Comparison of ENCODE assay signal across 12 cellular contexts in genomic region chr6:96610019-96610418, GRCh38. TPM values are rescaled to one million over a fixed set of nuclear protein-coding genes. Genes with fewer than 3 reads are reported as not detected.
DNase-seq lines count a peak whose midpoint lies in the region; ATAC-seq lines count a peak whose summit lies in the region.
"Had no signal": no experiment of that assay in that cellular context is flagged by ENCODE, and none has a peak within 500 bp of the region (broad histone marks: within the 10 kb centered on the region; RNA-seq: fewer than 3 reads in every experiment).

No MANE protein-coding gene starts in this region.

- H3K4me3 Mint-ChIP-seq in stimulated activated effector memory CD8-positive, alpha-beta T cell treated with anti-CD3 and anti-CD28 coated beads, Interleukin-12 subunit alpha, Interleukin-12 subunit beta, amount 100 ng/mL, for 72 hours: no peak overlapping the region

- H3K36me3 Mint-ChIP-seq in stimulated activated effector memory CD8-positive, alpha-beta T cell treated with anti-CD3 and anti-CD28 coated beads, Interleukin-12 subunit alpha, Interleukin-12 subunit beta, amount 100 ng/mL, for 72 hours: no peaks in the 10 kb centered on the region

- peak; percentile 51 for ATAC-seq in GM18502 (IDR thresholded peaks at IDR 0.05; ENCODE audit: poor library complexity, unreplicated experiment)
- ATAC-seq in GM21367 (IDR thresholded peaks at IDR 0.05; ENCODE audit: unreplicated experiment): peak; percentile 36
- peak; percentile 53 for ATAC-seq in HG02943 (IDR thresholded peaks at IDR 0.05; ENCODE audit: low read depth, unreplicated experiment)
- peak; percentile 34 for ATAC-seq in HG03558 (IDR thresholded peaks at IDR 0.05; ENCODE audit: extremely low read depth, unreplicated experiment)
- ATAC-seq in stimulated activated effector memory CD8-positive, alpha-beta T cell treated with anti-CD3 and anti-CD28 coated beads, Interleukin-12 subunit alpha, Interleukin-12 subunit beta, amount 100 ng/mL, for 72 hours: no peak
- ATAC-seq in left lobe of liver: no peak
- ATAC-seq: Right ventricle myocardium inferior had no signal

- no peaks in the 10 kb centered on the region for H3K4me1 Mint-ChIP-seq in stimulated activated effector memory CD8-positive, alpha-beta T cell treated with anti-CD3 and anti-CD28 coated beads, Interleukin-12 subunit alpha, Interleukin-12 subunit beta, amount 100 ng/mL, for 72 hours

- H3K9me3 Mint-ChIP-seq in stimulated activated effector memory CD8-positive, alpha-beta T cell treated with anti-CD3 and anti-CD28 coated beads, Interleukin-12 subunit alpha, Interleukin-12 subunit beta, amount 100 ng/mL, for 72 hours: no peaks in the 10 kb centered on the region

- no peak for DNase-seq in stimulated activated effector memory CD8-positive, alpha-beta T cell treated with anti-CD3 and anti-CD28 coated beads, Interleukin-12 subunit alpha, Interleukin-12 subunit beta, amount 100 ng/mL, for 72 hours (ENCODE audit: low spot score in 2 of 2)
- DNase-seq in NCI-H526 treated with DMSO at 0.1 percent for 48 hours (lab: John Stamatoyannopoulos, UW) (no peak), SIG-M5 treated with dmso at 0.1 percent for 504 hours (lab: John Stamatoyannopoulos, UW; ENCODE audit: unreplicated experiment) (no peak), left lobe of liver (ENCODE audit: low spot score) (no peak)
- DNase-seq: hypothalamus, MV-4-11 had no signal

- H3K27ac Mint-ChIP-seq in stimulated activated effector memory CD8-positive, alpha-beta T cell treated with anti-CD3 and anti-CD28 coated beads, Interleukin-12 subunit alpha, Interleukin-12 subunit beta, amount 100 ng/mL, for 72 hours: no peak overlapping the region

RNA-seq across cellular contexts. Expression of gene FHL5, which starts 47.1 kb away (rescaled TPM):
- total RNA-seq in left lobe of liver: 0.23 TPM
- total RNA-seq: NCI-H460 had no signal

Comparison
In these comparisons a context has a peak if more than half of its experiments do, and no peak if none do; other contexts are left out.
1. ATAC-seq: peak in GM18502 (single experiment), GM21367 (single experiment), HG02943 (single experiment) and HG03558 (single experiment); none in stimulated activated effector memory CD8-positive, alpha-beta T cell treated with anti-CD3 and anti-CD28 coated beads, Interleukin-12 subunit alpha, Interleukin-12 subunit beta, amount 100 ng/mL, for 72 hours (single experiment) and left lobe of liver (single experiment).